Comparison of ENCODE assay signal across 15 cellular contexts in genomic region chr5:126938461-126938860, GRCh38.
DNase-seq lines count a peak whose midpoint lies in the region; ATAC-seq and TF ChIP-seq lines count a peak whose summit lies in the region.
"Had no signal": no experiment of that assay in that cellular context is flagged by ENCODE, and none has a peak within 500 bp of the region (broad histone marks: within the 10 kb centered on the region; RNA-seq: fewer than 3 reads in every experiment).

No MANE protein-coding gene starts in this region.

- H3K4me3 Mint-ChIP-seq in nephron progenitor cell = no peak overlapping the region
- H3K4me3 Mint-ChIP-seq: natural killer cell had no signal

- H3K36me3 ChIP-seq in BE2C = no peaks in the 10 kb centered on the region
- H3K36me3 ChIP-seq: right lobe of liver, suprapubic skin had no signal

- no peaks in the 10 kb centered on the region for H3K4me1 ChIP-seq in BE2C
- H3K4me1 ChIP-seq: right lobe of liver, suprapubic skin had no signal

- no peak overlapping the region for H3K4me3 ChIP-seq in BE2C (ENCODE audit: low read depth, low read length)
- H3K4me3 ChIP-seq: right lobe of liver, suprapubic skin had no signal

- peak overlapping the region; percentile 70 for H3K27ac Mint-ChIP-seq in nephron progenitor cell
- H3K27ac Mint-ChIP-seq: natural killer cell had no signal

- no peak for TF ChIP-seq CTCF in nephron progenitor cell (IDR thresholded peaks at IDR 0.05)
- no peak for TF ChIP-seq CTCF in BE2C (IDR thresholded peaks at IDR 0.05; ENCODE audit: low read depth, low read length)

- H3K9me3 Mint-ChIP-seq in nephron progenitor cell = no peaks in the 10 kb centered on the region
- H3K9me3 Mint-ChIP-seq: natural killer cell had no signal

- ATAC-seq in HG02610 (IDR thresholded peaks at IDR 0.05; ENCODE audit: unreplicated experiment) = no peak
- ATAC-seq: natural killer cell had no signal

- no peaks in the 10 kb centered on the region for H3K9me3 ChIP-seq in BE2C
- H3K9me3 ChIP-seq: right lobe of liver, suprapubic skin had no signal

- intact Hi-C loops in head of caudate nucleus (cut with DNase I) = no loop called here

- peaks cover 9% of the 10 kb centered on the region for H3K4me1 Mint-ChIP-seq in nephron progenitor cell
- H3K4me1 Mint-ChIP-seq: natural killer cell had no signal

- no peaks in the 10 kb centered on the region for H3K27me3 ChIP-seq in BE2C
- H3K27me3 ChIP-seq: right lobe of liver, suprapubic skin had no signal

- DNase-seq in AG20443 (ENCODE audit: low spot score) = peak; percentile 77
- DNase-seq in M059J (ENCODE audit: low read depth) = peak; percentile 48
- peak; percentile 79 for DNase-seq in dermis blood vessel endothelial cell
- DNase-seq in nephron progenitor cell = no peak
- DNase-seq in head of caudate nucleus = no peak
- no peak for DNase-seq in BE2C
- DNase-seq in SIG-M5 (lab: John Stamatoyannopoulos, UW) = no peak
- DNase-seq: activated CD4-positive, alpha-beta T cell treated with anti-CD3 and anti-CD28 coated beads, Interleukin-2, amount 50 U/mL, for 4 hours; activated gamma-delta T cell; central memory CD4-positive, alpha-beta T cell; kidney glomerular epithelial cell; natural killer cell; right lobe of liver had no signal

- H3K36me3 Mint-ChIP-seq in nephron progenitor cell (ENCODE audit: low read depth) = no peaks in the 10 kb centered on the region
- H3K36me3 Mint-ChIP-seq: natural killer cell had no signal

- no peaks in the 10 kb centered on the region for H3K27me3 Mint-ChIP-seq in nephron progenitor cell (ENCODE audit: low read depth, poor library complexity)

Comparison
In these comparisons a context has a peak if more than half of its experiments do, and no peak if none do; other contexts are left out.
1. DNase-seq: peak in AG20443 (single experiment), M059J (single experiment) and dermis blood vessel endothelial cell (single experiment); none in nephron progenitor cell (single experiment), head of caudate nucleus (0 of 42), BE2C (single experiment) and SIG-M5 (single experiment).